17 cellular contexts compared by ENCODE assay signal in genomic region chr5:116998024-116998423, GRCh38.
DNase-seq lines count a peak whose midpoint lies in the region; ATAC-seq and TF ChIP-seq lines count a peak whose summit lies in the region.
"Had no signal": no experiment of that assay in that cellular context is flagged by ENCODE, and none has a peak within 500 bp of the region (broad histone marks: within the 10 kb centered on the region; RNA-seq: fewer than 3 reads in every experiment).

No MANE protein-coding gene starts in this region.

- peak overlapping the region; percentile 86 for H2BK15ac ChIP-seq in neuronal stem cell (ENCODE audit: low read length)

- H4K91ac ChIP-seq in neuronal stem cell (ENCODE audit: low read depth, low read length, poor library complexity): no peak overlapping the region

- H2AFZ ChIP-seq in GM23338 (peak overlapping the region; percentile 49; the same call in 1 of the 2 replicates), neuronal stem cell (ENCODE audit: low read length) (no peak overlapping the region)

- H3K4me3 ChIP-seq in GM23338: no peak overlapping the region
- H3K4me3 ChIP-seq in neuronal stem cell (ENCODE audit: low read length in 2 of 2): no peak overlapping the region
- H3K4me3 ChIP-seq in CD8-positive, alpha-beta memory T cell (ENCODE audit: low read length): no peak overlapping the region
- H3K4me3 ChIP-seq: BLaER1 had no signal

- no peak overlapping the region for H3K27ac ChIP-seq in GM23338 (ENCODE audit: low read depth)
- H3K27ac ChIP-seq in neuronal stem cell (replicated peaks; ENCODE audit: low read length): no peak overlapping the region
- no peak overlapping the region for H3K27ac ChIP-seq in CD8-positive, alpha-beta memory T cell (ENCODE audit: low read depth, low read length)
- H3K27ac ChIP-seq: BLaER1 had no signal

- 0 out of 2 replicates have a peak, but pooled peaks cover 3% of the 10 kb centered on the region for H3K36me3 ChIP-seq in GM23338 (ENCODE audit: insufficient read depth)
- H3K36me3 ChIP-seq in neuronal stem cell (replicated peaks in 1 of 2; ENCODE audit: control insufficient read depth in 2 of 2, insufficient read depth in 2 of 2, low read length in 2 of 2): no peaks in the 10 kb centered on the region
- H3K36me3 ChIP-seq in CD8-positive, alpha-beta memory T cell (ENCODE audit: insufficient read depth, low read length): no peaks in the 10 kb centered on the region
- H3K36me3 ChIP-seq: BE2C, BLaER1 had no signal

- no peaks in the 10 kb centered on the region for H3K9me2 ChIP-seq in GM23338 (ENCODE audit: insufficient read depth)

- TF ChIP-seq CTCF in GM23338 (conservative IDR thresholded peaks at IDR 0.05; ENCODE audit: low read depth in 2 of 2): no peak
- no peak for TF ChIP-seq CTCF in chondrocyte (IDR thresholded peaks at IDR 0.05)

- no peaks in the 10 kb centered on the region for H3K79me2 ChIP-seq in GM23338 (replicated peaks; ENCODE audit: insufficient read depth)

- peak overlapping the region; percentile 88 for H2BK120ac ChIP-seq in neuronal stem cell (ENCODE audit: low read depth, low read length)

- peak overlapping the region; percentile 92 for H4K8ac ChIP-seq in neuronal stem cell (ENCODE audit: low read depth, low read length)

- no peak overlapping the region for H3K23ac ChIP-seq in neuronal stem cell (ENCODE audit: low read depth, low read length, poor library complexity)

- no peak overlapping the region for H2BK5ac ChIP-seq in neuronal stem cell (ENCODE audit: low read length)

- no peak overlapping the region for H3K4ac ChIP-seq in neuronal stem cell (ENCODE audit: low read length)

- H3K27ac Mint-ChIP-seq in GM23338 (no peak overlapping the region), chondrocyte (ENCODE audit: unreplicated experiment) (no peak overlapping the region)
- H3K27ac Mint-ChIP-seq in CD8-positive, alpha-beta memory T cell: no peak overlapping the region
- H3K27ac Mint-ChIP-seq: CD4-positive, alpha-beta memory T cell; CD4-positive, CD25-positive, alpha-beta regulatory T cell had no signal

- H3K4me2 ChIP-seq in GM23338: no peak overlapping the region
- H3K4me2 ChIP-seq in neuronal stem cell (ENCODE audit: insufficient read depth, low read length, poor library complexity, severe bottlenecking): no peak overlapping the region
- H3K4me2 ChIP-seq: BLaER1 had no signal

- H3K4me1 ChIP-seq in GM23338 (ENCODE audit: insufficient read depth) (no peaks in the 10 kb centered on the region), neuronal stem cell (ENCODE audit: control insufficient read depth in 2 of 2, insufficient read depth in 1 of 2, low read depth in 1 of 2, low read length in 2 of 2) (no peaks in the 10 kb centered on the region)
- H3K4me1 ChIP-seq in CD8-positive, alpha-beta memory T cell (ENCODE audit: insufficient read depth, low read length): no peaks in the 10 kb centered on the region
- H3K4me1 ChIP-seq: BE2C, BLaER1, Caco-2 had no signal

- peak overlapping the region; percentile 79 for H3K14ac ChIP-seq in neuronal stem cell (ENCODE audit: low read length)

- no peak overlapping the region for H3K4me3 Mint-ChIP-seq in GM23338
- no peak overlapping the region for H3K4me3 Mint-ChIP-seq in chondrocyte (ENCODE audit: unreplicated experiment)
- H3K4me3 Mint-ChIP-seq in CD8-positive, alpha-beta memory T cell: no peak overlapping the region
- H3K4me3 Mint-ChIP-seq: CD14-positive monocyte; CD4-positive, alpha-beta memory T cell had no signal

- CTCF ChIA-PET in CD8-positive, alpha-beta memory T cell (lab: Charles Lee): no interaction called here

- peaks cover 10% of the 10 kb centered on the region; the same call in 2 of the 3 replicates for H3K36me3 Mint-ChIP-seq in GM23338 (ENCODE audit: low read depth)
- no peaks in the 10 kb centered on the region for H3K36me3 Mint-ChIP-seq in chondrocyte (ENCODE audit: low read depth)
- H3K36me3 Mint-ChIP-seq in CD8-positive, alpha-beta memory T cell: no peaks in the 10 kb centered on the region
- H3K36me3 Mint-ChIP-seq: CD14-positive monocyte; CD4-positive, alpha-beta memory T cell; CD4-positive, CD25-positive, alpha-beta regulatory T cell had no signal

- DNase-seq in GM23338 (ENCODE audit: low spot score): no peak
- peak; percentile 66 for DNase-seq in chondrocyte (ENCODE audit: low spot score)
- no peak for DNase-seq in neuronal stem cell (ENCODE audit: low spot score)
- DNase-seq in CD8-positive, alpha-beta memory T cell: no peak
- no peak for DNase-seq in stimulated activated CD8-positive, alpha-beta memory T cell treated with anti-CD3 and anti-CD28 coated beads, Interleukin-4, amount 100 ng/mL, for 48 hours
- DNase-seq: 8988T; ACHN; BE2C; C1 segment of cervical spinal cord; Caco-2; Calu3; CD4-positive, alpha-beta memory T cell; CD4-positive, CD25-positive, alpha-beta regulatory T cell; DMS79 treated with DMSO at 0.1 percent for 48 hours; GF-D8 had no signal

- H3K4me1 Mint-ChIP-seq in GM23338 (no peaks in the 10 kb centered on the region), chondrocyte (ENCODE audit: low read depth) (no peaks in the 10 kb centered on the region)
- no peaks in the 10 kb centered on the region for H3K4me1 Mint-ChIP-seq in CD8-positive, alpha-beta memory T cell
- H3K4me1 Mint-ChIP-seq: CD14-positive monocyte; CD4-positive, alpha-beta memory T cell; CD4-positive, CD25-positive, alpha-beta regulatory T cell had no signal

- no peaks in the 10 kb centered on the region for H3K9me3 ChIP-seq in neuronal stem cell (replicated peaks in 1 of 2; ENCODE audit: control insufficient read depth in 2 of 2, insufficient read depth in 1 of 2, low read depth in 1 of 2, low read length in 2 of 2)
- H3K9me3 ChIP-seq in CD8-positive, alpha-beta memory T cell (ENCODE audit: low read length): no peaks in the 10 kb centered on the region
- H3K9me3 ChIP-seq: BE2C, Caco-2 had no signal

- no peaks in the 10 kb centered on the region for H4K20me1 ChIP-seq in GM23338 (replicated peaks; ENCODE audit: insufficient read depth)
- H4K20me1 ChIP-seq: BLaER1 had no signal

- H2BK12ac ChIP-seq in neuronal stem cell (ENCODE audit: low read length): no peak overlapping the region

- ATAC-seq in GM23338: no peak

- H3K9me3 Mint-ChIP-seq in GM23338 (peaks cover 21% of the 10 kb centered on the region), chondrocyte (ENCODE audit: low read depth) (no peaks in the 10 kb centered on the region)
- peaks cover 0 to 5% (median 2%) of the 10 kb centered on the region in 5 donors for H3K9me3 Mint-ChIP-seq in CD8-positive, alpha-beta memory T cell

- peak overlapping the region; percentile 74 for H3K18ac ChIP-seq in neuronal stem cell (ENCODE audit: low read length)

- H3K27me3 Mint-ChIP-seq in GM23338 (ENCODE audit: insufficient read depth, low read depth, poor library complexity) (peaks cover 4% of the 10 kb centered on the region), chondrocyte (ENCODE audit: low read depth) (no peaks in the 10 kb centered on the region)
- peaks cover 0 to 4% of the 10 kb centered on the region in 2 donors for H3K27me3 Mint-ChIP-seq in CD8-positive, alpha-beta memory T cell
- H3K27me3 Mint-ChIP-seq: CD4-positive, alpha-beta memory T cell; CD4-positive, CD25-positive, alpha-beta regulatory T cell had no signal

- no peaks in the 10 kb centered on the region for H3K79me1 ChIP-seq in neuronal stem cell (ENCODE audit: low read depth, low read length)

- WGBS in neuronal stem cell (ENCODE audit: extremely low coverage in 2 of 2, insufficient read length in 2 of 2, insufficient replicate concordance in 1 of 2), 2 donors: no CpG with 5 or more reads among the region's 13 CpGs

- peak overlapping the region; percentile 50 for H3K9ac ChIP-seq in neuronal stem cell (ENCODE audit: low read depth, low read length, poor library complexity)
- H3K9ac ChIP-seq: BLaER1 had no signal

- H2AK5ac ChIP-seq in neuronal stem cell (ENCODE audit: low read depth, low read length): peak overlapping the region; percentile 18

- no peaks in the 10 kb centered on the region for H3F3A ChIP-seq in GM23338 (replicated peaks; ENCODE audit: low read depth)

- POLR2A ChIA-PET in CD8-positive, alpha-beta memory T cell (lab: Charles Lee): no interaction called here

- H3K27me3 ChIP-seq in GM23338 (ENCODE audit: insufficient read depth): no peaks in the 10 kb centered on the region
- no peaks in the 10 kb centered on the region for H3K27me3 ChIP-seq in neuronal stem cell (ENCODE audit: control insufficient read depth in 3 of 3, insufficient read depth in 3 of 3, low read depth in 1 of 3, low read length in 3 of 3)
- no peaks in the 10 kb centered on the region for H3K27me3 ChIP-seq in CD8-positive, alpha-beta memory T cell (ENCODE audit: insufficient read depth, low read length, poor library complexity, severe bottlenecking)
- H3K27me3 ChIP-seq: BE2C, BLaER1 had no signal

TF ChIP-seq in GM23338, 12 proteins besides CTCF, POLR2A, EP300 and RAD21 (continues in another document):
- TF ChIP-seq CREB1 (CRISPR knock-in tag; IDR thresholded peaks at IDR 0.05; ENCODE audit: low read depth) (no peak), STAT1 (IDR thresholded peaks at IDR 0.05; ENCODE audit: unreplicated experiment) (no peak), REST (IDR thresholded peaks at IDR 0.05; ENCODE audit: unreplicated experiment) (no peak)
